31 cellular contexts compared by ENCODE assay signal in genomic region chr3:39423571-39423970, GRCh38. TPM values are rescaled to one million over a fixed set of nuclear protein-coding genes. Genes with fewer than 3 reads are reported as not detected.
"Had no signal": no experiment of that assay in that cellular context is flagged by ENCODE, and none has a peak within 500 bp of the region (broad histone marks: within the 10 kb centered on the region; RNA-seq: fewer than 3 reads in every experiment).

No MANE protein-coding gene starts in this region.

- H3K36me3 ChIP-seq: brain microvascular endothelial cell, gastroesophageal sphincter, WERI-Rb-1 had no signal

- H3K27ac Mint-ChIP-seq: activated B cell treated with CpG ODN at 0.5 μM for 24 hours; activated CD8-positive, alpha-beta T cell treated with anti-CD3 and anti-CD28 coated beads for 36 hours; activated naive CD8-positive, alpha-beta T cell; activated T-helper 17 cell treated with anti-CD3 and anti-CD28 coated beads, Interleukin-2, amount 50 U/mL, for 72 hours; dendritic cell treated with granulocyte-macrophage colony-stimulating factor and Interleukin-4, amounts not matched to agents 40 ng/mL and 50 ng/mL, for 4 days; endodermal cell; T-helper 17 cell; T-helper 2 cell treated with Interferon-gamma antibody and Interleukin-4, amounts not matched to agents 5 μg/mL and 100 μg/mL, for 36 hours had no signal

- H3K4me3 ChIP-seq: coronary artery, dorsolateral prefrontal cortex, gastroesophageal sphincter had no signal

- H3K9me3 Mint-ChIP-seq: activated B cell treated with CpG ODN at 0.5 μM for 24 hours; activated CD8-positive, alpha-beta T cell treated with anti-CD3 and anti-CD28 coated beads for 36 hours; activated T-cell treated with anti-CD3 and anti-CD28 coated beads, Interleukin-2, amount 50 U/mL, for 4 hours; activated T-helper 17 cell treated with anti-CD3 and anti-CD28 coated beads, Interleukin-2, amount 50 U/mL, for 72 hours; central memory CD8-positive, alpha-beta T cell; dendritic cell treated with granulocyte-macrophage colony-stimulating factor and Interleukin-4, amounts not matched to agents 40 ng/mL and 50 ng/mL, for 4 days; endodermal cell; T-helper 2 cell treated with Interferon-gamma antibody and Interleukin-4, amounts not matched to agents 5 μg/mL and 100 μg/mL, for 36 hours had no signal

- H3K4me1 ChIP-seq: gastroesophageal sphincter had no signal

- H3K4me3 Mint-ChIP-seq: activated B cell treated with CpG ODN at 0.5 μM for 24 hours; activated CD8-positive, alpha-beta T cell treated with anti-CD3 and anti-CD28 coated beads for 36 hours; activated naive CD8-positive, alpha-beta T cell; activated T-cell treated with anti-CD3 and anti-CD28 coated beads, Interleukin-2, amount 50 U/mL, for 4 hours; activated T-helper 17 cell treated with anti-CD3 and anti-CD28 coated beads, Interleukin-2, amount 50 U/mL, for 72 hours; central memory CD8-positive, alpha-beta T cell; dendritic cell treated with granulocyte-macrophage colony-stimulating factor and Interleukin-4, amounts not matched to agents 40 ng/mL and 50 ng/mL, for 4 days; endodermal cell; T-helper 17 cell; T-helper 2 cell treated with Interferon-gamma antibody and Interleukin-4, amounts not matched to agents 5 μg/mL and 100 μg/mL, for 36 hours had no signal

- H3K9me3 ChIP-seq: gastroesophageal sphincter had no signal

- H3K27me3 ChIP-seq: brain microvascular endothelial cell, dorsolateral prefrontal cortex, gastroesophageal sphincter had no signal

- H3K4me1 Mint-ChIP-seq: activated T-helper 17 cell treated with anti-CD3 and anti-CD28 coated beads, Interleukin-2, amount 50 U/mL, for 72 hours; central memory CD8-positive, alpha-beta T cell; T-helper 17 cell had no signal

- H3K27me3 Mint-ChIP-seq: activated B cell treated with CpG ODN at 0.5 μM for 24 hours; activated CD8-positive, alpha-beta T cell treated with anti-CD3 and anti-CD28 coated beads for 36 hours; activated T-helper 17 cell treated with anti-CD3 and anti-CD28 coated beads, Interleukin-2, amount 50 U/mL, for 72 hours; central memory CD8-positive, alpha-beta T cell; T-helper 17 cell had no signal

- H3K27ac ChIP-seq: brain microvascular endothelial cell, coronary artery, dorsolateral prefrontal cortex, gastroesophageal sphincter, WERI-Rb-1 had no signal

- DNase-seq: activated B cell treated with CpG ODN at 0.5 μM for 24 hours; activated CD4-positive, alpha-beta T cell treated with anti-CD3 and anti-CD28 coated beads for 48 hours; activated CD4-positive, alpha-beta T cell treated with anti-CD3 and anti-CD28 coated beads, Interleukin-2, amount 50 U/mL, for 1 hour; activated CD4-positive, alpha-beta T cell treated with anti-CD3 and anti-CD28 coated beads, Interleukin-2, amount 50 U/mL, for 48 hours; activated CD8-positive, alpha-beta memory T cell treated with anti-CD3 and anti-CD28 coated beads for 24 hours; activated CD8-positive, alpha-beta T cell treated with anti-CD3 and anti-CD28 coated beads for 36 hours; activated effector memory CD4-positive, alpha-beta T cell treated with Interleukin-2 at 50 U/mL for 16 hours; activated gamma-delta T cell treated with Interleukin-2 at 50 U/mL for 16 hours; activated naive CD4-positive, alpha-beta T cell treated with anti-CD3 and anti-CD28 coated beads, Interleukin-2, amount 50 U/mL, for 16 hours; activated naive CD4-positive, alpha-beta T cell treated with Interleukin-2 at 50 U/mL for 16 hours; activated T-cell treated with anti-CD3 and anti-CD28 coated beads, Interleukin-2, amount 50 U/mL, for 4 hours; amniotic stem cell; anterior cingulate cortex; brain microvascular endothelial cell; dorsolateral prefrontal cortex; effector memory CD4-positive, alpha-beta T cell; endodermal cell; foreskin melanocyte; T-helper 1 cell; T-helper 17 cell; T1000; WERI-Rb-1 had no signal

RNA-seq across cellular contexts. Expression of gene MOBP, which starts 43.9 kb away (rescaled TPM):
- total RNA-seq: activated CD8-positive, alpha-beta T cell treated with anti-CD3 and anti-CD28 coated beads for 36 hours; activated T-cell treated with anti-CD3 and anti-CD28 coated beads, Interleukin-2, amount 50 U/mL, for 4 hours; activated T-helper 17 cell treated with anti-CD3 and anti-CD28 coated beads, Interleukin-2, amount 50 U/mL, for 72 hours; bronchial epithelial cell; esophagus mucosa; T-helper 17 cell had no signal
